Comparison of ENCODE assay signal across 8 cellular contexts in the genomic region with DNA sequence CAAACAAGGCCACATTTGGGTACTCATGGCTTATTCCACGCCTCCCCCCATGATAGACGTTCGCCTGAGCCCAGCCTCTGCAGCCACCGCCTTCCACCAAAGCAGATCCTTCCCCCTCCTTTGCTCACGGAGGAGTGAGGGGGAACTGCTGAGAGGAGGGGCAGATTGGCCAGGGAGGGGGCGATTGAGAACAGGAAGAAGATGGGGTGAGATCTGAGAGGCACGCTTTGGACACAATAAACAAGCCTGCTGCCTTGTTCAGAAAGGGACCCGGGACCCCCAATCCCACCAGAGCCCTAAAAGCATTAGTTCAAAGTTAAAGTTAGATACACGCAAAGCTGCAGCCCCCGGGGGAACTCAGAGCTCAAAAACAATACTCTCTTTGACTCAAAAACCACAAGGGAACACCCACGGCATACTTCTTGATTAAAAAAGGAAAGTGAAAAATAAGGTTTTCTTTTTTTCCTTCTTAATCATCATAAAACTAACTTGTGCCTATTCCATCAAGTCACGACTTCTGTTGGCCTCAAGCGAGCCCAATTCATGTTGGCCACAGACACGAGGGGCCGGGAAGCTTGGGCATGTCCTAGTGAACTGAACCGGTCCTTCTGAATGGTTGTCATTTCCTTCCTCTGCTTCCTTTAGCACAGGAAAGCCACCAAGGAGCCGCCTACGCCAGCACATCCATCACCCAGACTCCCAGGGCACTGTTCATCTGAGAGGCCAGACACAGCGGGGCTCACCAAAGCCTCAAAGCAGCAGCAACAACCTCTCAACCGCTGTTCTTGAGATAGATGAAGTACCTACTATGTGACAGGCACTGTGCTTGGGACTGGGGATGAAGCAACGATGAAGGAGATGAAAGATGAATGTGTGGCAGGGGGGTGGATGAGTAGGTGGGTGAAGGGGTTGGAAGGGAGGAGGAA. TPM values are rescaled to one million over a fixed set of nuclear protein-coding genes. Genes with fewer than 3 reads are reported as not detected.
DNase-seq lines count a peak whose midpoint lies in the region; ATAC-seq and TF ChIP-seq lines count a peak whose summit lies in the region.

No MANE protein-coding gene starts in this region.

- DNase-seq in GDM1 (lab: John Stamatoyannopoulos, UW) (peak; percentile 86), left colon (peak; percentile 24 to 31), tibial nerve (ENCODE audit: low spot score in 2 of 2) (peak in 1 of 2 donors; percentile 31), HuH-7 (ENCODE audit: low spot score) (no peak), NCI-H1694 (lab: John Stamatoyannopoulos, UW) (no peak), COR-L47 (lab: John Stamatoyannopoulos, UW) (no peak)
- peak; percentile 86 for DNase-seq in activated CD8-positive, alpha-beta memory T cell treated with anti-CD3 and anti-CD28 coated beads for 24 hours

- H3K27ac ChIP-seq in tibial nerve: peak overlapping the region; percentile 37 to 86 (median 50)

- peak in 1 of 2 donors; percentile 43 for TF ChIP-seq EP300 in tibial nerve (IDR thresholded peaks at IDR 0.05)

- peak; percentile 55 for ATAC-seq in HG03432 (IDR thresholded peaks at IDR 0.05; ENCODE audit: unreplicated experiment)
- ATAC-seq in left colon: no peak

- no peak for TF ChIP-seq CTCF in tibial nerve (IDR thresholded peaks at IDR 0.05)

- peaks cover 0 to 45% (median 26%) of the 10 kb centered on the region in 4 donors for H3K4me1 ChIP-seq in tibial nerve

- no peaks in the 10 kb centered on the region for H3K27me3 ChIP-seq in tibial nerve

- no peaks in the 10 kb centered on the region for H3K36me3 ChIP-seq in tibial nerve

- H3K4me3 ChIP-seq in tibial nerve: peak overlapping the region in 2 of 4 donors; percentile 4 to 31

- intact Hi-C loops in left colon (cut with DNase I, micrococcal nuclease): no loop called here

- WGBS in tibial nerve, 2 donors: 17 to 21% methylated on average over 21 of the region's 21 CpGs

- no peak for TF ChIP-seq POLR2A in tibial nerve (IDR thresholded peaks at IDR 0.05)

- no peaks in the 10 kb centered on the region for H3K9me3 ChIP-seq in tibial nerve

RNA-seq across cellular contexts. Expression of a gene that starts 44.7 kb away (rescaled TPM):
- total RNA-seq in left colon (1 to 10 TPM; 4.7 to 5.6 TPM), tibial nerve (10 to 100 TPM in 1 of 4 donors, 1 to 10 TPM in 3; 6.0 to 11.5 (median 7.7) TPM)

Comparison
In these comparisons a context has a peak if more than half of its experiments do, and no peak if none do; other contexts are left out.
1. DNase-seq: peak in GDM1 (single experiment), activated CD8-positive, alpha-beta memory T cell treated with anti-CD3 and anti-CD28 coated beads for 24 hours (single experiment) and left colon (2 of 2); none in HuH-7 (single experiment), NCI-H1694 (single experiment) and COR-L47 (single experiment).